In genomic region chr15:72118400-72118978, GRCh38 we compare ENCODE assay signal across 1 cellular context.
TF ChIP-seq lines count a peak whose summit lies in the region.

Gene SENP8 (plus strand): TSS chr15:72118403. CDS start chr15:72139624, 21,221 bp downstream.

TF ChIP-seq in GM12878, 131 proteins besides CTCF, POLR2A, EP300 and RAD21 (continued from another document):
- TF ChIP-seq ZNF592 (IDR thresholded peaks at IDR 0.05) (no peak), TCF7 (IDR thresholded peaks at IDR 0.05; ENCODE audit: borderline replicate concordance) (no peak), TBL1XR1 (IDR thresholded peaks at IDR 0.05; ENCODE audit: low read depth, low read length) (no peak), ZBTB11 (CRISPR knock-in tag; IDR thresholded peaks at IDR 0.05) (no peak), SMAD1 (IDR thresholded peaks at IDR 0.05; ENCODE audit: low read depth, partially characterized antibody) (no peak), YY1 (IDR thresholded peaks at IDR 0.05; ENCODE audit: low read depth, low read length) (no peak; the same call in 1 of the 2 replicates), ZNF384 (IDR thresholded peaks at IDR 0.05; ENCODE audit: borderline replicate concordance, low read depth, low read length) (no peak), ATF3 (IDR thresholded peaks at IDR 0.05; ENCODE audit: borderline replicate concordance, extremely low read depth, low read depth, low read length) (peak; percentile 3; the same call in 1 of the 2 replicates), ZNF274 (IDR thresholded peaks at IDR 0.05; ENCODE audit: insufficient read depth, insufficient read length) (no peak), SUZ12 (IDR thresholded peaks at IDR 0.05; ENCODE audit: unreplicated experiment) (no peak), HDAC2 (IDR thresholded peaks at IDR 0.05) (no peak), NBN (IDR thresholded peaks at IDR 0.05) (peak; percentile 87), NRF1 (conservative IDR thresholded peaks at IDR 0.05; ENCODE audit: low read depth, low read length) (no peak), HCFC1 (IDR thresholded peaks at IDR 0.05; ENCODE audit: low read length) (no peak), ELK1 (IDR thresholded peaks at IDR 0.05; ENCODE audit: low read depth, low read length) (no peak), SKIL (IDR thresholded peaks at IDR 0.05; ENCODE audit: low read depth, poor library complexity, severe bottlenecking) (no peak), FOXM1 (IDR thresholded peaks at IDR 0.05; ENCODE audit: low read depth, low read length) (no peak), REST (IDR thresholded peaks at IDR 0.05; ENCODE audit: low read depth, low read length) (no peak), MLLT1 (IDR thresholded peaks at IDR 0.05) (peak; percentile 45; the same call in 1 of the 2 replicates), JUND (IDR thresholded peaks at IDR 0.05; ENCODE audit: low read depth, low read length) (no peak), IKZF1 (conservative IDR thresholded peaks at IDR 0.05) (no peak), TCF3 (IDR thresholded peaks at IDR 0.05; ENCODE audit: borderline replicate concordance, insufficient read depth, low read depth, low read length) (no peak), ZNF207 (IDR thresholded peaks at IDR 0.05; ENCODE audit: borderline replicate concordance) (no peak), BCL3 (IDR thresholded peaks at IDR 0.05; ENCODE audit: borderline replicate concordance, insufficient read depth, low read depth, low read length, poor library complexity, severe bottlenecking) (no peak), MXI1 (IDR thresholded peaks at IDR 0.05; ENCODE audit: low read depth, low read length) (peak; percentile 52; the same call in 1 of the 2 replicates), SP1 (IDR thresholded peaks at IDR 0.05; ENCODE audit: low read depth, low read length) (no peak), CBFB (IDR thresholded peaks at IDR 0.05; ENCODE audit: low read depth) (peak; percentile 52; the same call in 1 of the 2 replicates), CREB1 (IDR thresholded peaks at IDR 0.05; ENCODE audit: low read depth) (no peak; the same call in 1 of the 2 replicates), TCF12 (IDR thresholded peaks at IDR 0.05; ENCODE audit: low read depth, low read length) (no peak), GATAD2B (conservative IDR thresholded peaks at IDR 0.05; ENCODE audit: low read depth) (no peak), ASH2L (IDR thresholded peaks at IDR 0.05; ENCODE audit: borderline replicate concordance, low read depth) (no peak), USF2 (IDR thresholded peaks at IDR 0.05; ENCODE audit: borderline replicate concordance, low read depth, low read length) (no peak), PML (IDR thresholded peaks at IDR 0.05; ENCODE audit: low read length) (peak; percentile 78), ZBED1 (IDR thresholded peaks at IDR 0.05; ENCODE audit: borderline replicate concordance) (no peak), DPF2 (IDR thresholded peaks at IDR 0.05) (no peak), PKNOX1 (IDR thresholded peaks at IDR 0.05) (peak; percentile 50; the same call in 1 of the 2 replicates), EZH2 (IDR thresholded peaks at IDR 0.05; ENCODE audit: borderline replicate concordance, control insufficient read depth, low read depth, low read length) (no peak), SREBF2 (IDR thresholded peaks at IDR 0.05; ENCODE audit: low read length) (no peak)
